7 cellular contexts compared by ENCODE assay signal in the genomic region with DNA sequence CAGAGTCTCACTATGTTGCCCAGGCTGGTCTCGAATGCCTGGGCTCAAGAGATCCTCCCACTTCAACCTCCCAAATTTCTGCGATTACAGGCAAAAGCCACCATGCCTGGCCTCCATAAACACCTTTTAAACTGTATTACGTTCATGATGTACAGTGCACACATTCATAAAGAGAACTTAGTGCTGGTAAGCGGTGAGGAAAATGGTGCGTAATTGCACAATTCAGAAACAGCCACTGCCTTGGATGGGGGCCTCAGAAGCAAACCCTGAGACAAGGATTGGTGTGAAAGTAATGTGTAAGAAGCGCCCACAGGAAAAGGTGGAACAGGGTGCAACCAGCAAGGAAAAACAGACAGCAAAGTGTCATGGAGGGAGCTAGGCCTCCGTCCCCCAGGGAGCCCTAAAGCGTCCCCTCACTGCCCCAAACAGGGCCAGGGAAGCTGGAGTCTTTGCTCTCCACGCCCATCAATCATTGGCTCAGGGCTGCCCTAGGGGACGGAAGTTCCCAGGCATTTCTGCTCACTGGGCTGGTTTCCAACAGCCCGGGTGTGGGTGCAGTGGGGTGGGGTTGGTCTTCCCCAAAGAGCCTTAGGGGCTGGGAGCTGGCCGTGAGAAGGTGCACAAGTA. TPM values are rescaled to one million over a fixed set of nuclear protein-coding genes. Genes with fewer than 3 reads are reported as not detected.
DNase-seq lines count a peak whose midpoint lies in the region; ATAC-seq, FAIRE-seq and TF ChIP-seq lines count a peak whose summit lies in the region.

No MANE protein-coding gene starts in this region.

- DNase-seq in IMR-90 = no peak
- DNase-seq in SIG-M5 (lab: John Stamatoyannopoulos, UW) = peak; percentile 22
- DNase-seq in Right ventricle myocardium inferior (ENCODE audit: missing footprints) = peak; percentile 84
- peak; percentile 90 for DNase-seq in small intestine
- no peak for DNase-seq in amniotic stem cell (lab: John Stamatoyannopoulos, UW)
- no peak for DNase-seq in NCI-H187 treated with DMSO at 0.1 percent for 48 hours (lab: John Stamatoyannopoulos, UW)

- FAIRE-seq in small intestine (lab: Jason Lieb, UNC) = no peak

- H3K9ac ChIP-seq in IMR-90 (ENCODE audit: low read depth, low read length) = no peak overlapping the region

- H3K36me3 ChIP-seq in IMR-90 (ENCODE audit: control insufficient read depth, insufficient read depth, low read length) (no peaks in the 10 kb centered on the region), small intestine (ENCODE audit: control insufficient read depth in 2 of 2, insufficient read depth in 2 of 2, low read length in 2 of 2) (no peaks in the 10 kb centered on the region)

- no peak for TF ChIP-seq POLR2A in IMR-90 (IDR thresholded peaks at IDR 0.05; ENCODE audit: low read depth, low read length)

- in situ Hi-C loops in IMR-90 (cut with MboI; ENCODE audit: low sequenced_read_pairs) = no loop called here

- H2BK20ac ChIP-seq in IMR-90 (ENCODE audit: low read depth, low read length) = no peak overlapping the region

- H2AK9ac ChIP-seq in IMR-90 (replicated peaks; ENCODE audit: low read depth, low read length, poor library complexity) = no peak overlapping the region

- no peak overlapping the region for H3K18ac ChIP-seq in IMR-90 (ENCODE audit: low read depth, low read length)

- H4K8ac ChIP-seq in IMR-90 (ENCODE audit: low read depth in 2 of 2, low read length in 2 of 2) = no peak overlapping the region

- H3K9me3 ChIP-seq in IMR-90 (ENCODE audit: control insufficient read depth, insufficient read depth, low read length) = no peaks in the 10 kb centered on the region
- no peaks in the 10 kb centered on the region for H3K9me3 ChIP-seq in small intestine (ENCODE audit: control insufficient read depth, low read depth)

- H3K4me3 ChIP-seq in IMR-90 (ENCODE audit: insufficient read depth, low read depth, low read length) = no peak overlapping the region
- H3K4me3 ChIP-seq in small intestine (ENCODE audit: low read depth in 1 of 2, low read length in 2 of 2) = no peak overlapping the region

- POLR2A ChIA-PET in IMR-90 (lab: Charles Lee; ENCODE audit: unreplicated experiment) = interaction anchor here (0.5 kb wide), 1 partner anchor 30 kb away, joined by 6 read pairs; no protein-coding TSS in a partner anchor

- no peak overlapping the region for H4K5ac ChIP-seq in IMR-90 (ENCODE audit: low read depth, low read length)

- H3K79me1 ChIP-seq in IMR-90 (ENCODE audit: low read depth in 1 of 2, low read length in 2 of 2) = no peaks in the 10 kb centered on the region

- no peak overlapping the region for H2BK120ac ChIP-seq in IMR-90 (ENCODE audit: low read depth, low read length)

- TF ChIP-seq CTCF in IMR-90 (conservative IDR thresholded peaks at IDR 0.05; ENCODE audit: low read depth, low read length) = no peak

- H2AFZ ChIP-seq in IMR-90 (replicated peaks; ENCODE audit: low read length, poor library complexity) = no peak overlapping the region

- H3K9me1 ChIP-seq in IMR-90 (ENCODE audit: insufficient read depth, low read length) = no peaks in the 10 kb centered on the region

- WGBS in IMR-90 (ENCODE audit: extremely low coverage in 2 of 2, insufficient read length in 1 of 2), 2 experiments = 76% methylated on average over 3 of the region's 12 CpGs; no CpG with 5 or more reads in 1 of the 2 experiments
- 40 to 47% (median 47%) methylated on average over 12 of the region's 12 CpGs for WGBS in small intestine, 3 donors

- no peak overlapping the region for H2AK5ac ChIP-seq in IMR-90 (ENCODE audit: low read depth, low read length)

- CTCF ChIA-PET in IMR-90 (lab: Yijun Ruan, JAX) = no interaction called here

- no TSS peak for BruUV-seq in IMR-90 (replicated peaks; lab: Mats Ljungman, UMichigan)

- no peak overlapping the region for H3K4ac ChIP-seq in IMR-90 (ENCODE audit: low read depth, low read length)

- no peak overlapping the region for H3K27ac ChIP-seq in IMR-90 (ENCODE audit: insufficient read depth, low read length)
- H3K27ac ChIP-seq in small intestine (ENCODE audit: low read depth in 1 of 2, low read length in 1 of 2) = peak overlapping the region; percentile 17 to 94

- intact Hi-C loops in IMR-90 (cut with micrococcal nuclease) (loop anchor here (2.0 kb wide), 1 partner anchor 38 kb away; no protein-coding TSS in a partner anchor), Right ventricle myocardium inferior (cut with DNase I) (loop anchor here (2.0 kb wide), 2 partner anchors 20 to 44 kb away; a partner anchor contains a TSS)

- dilution Hi-C loops in IMR-90 (cut with HindIII; ENCODE audit: low sequenced_read_pairs, unreplicated experiment) = no loop called here

- no peak overlapping the region for H2BK5ac ChIP-seq in IMR-90 (ENCODE audit: low read depth, low read length, poor library complexity, severe bottlenecking)

- no peak overlapping the region for H3K56ac ChIP-seq in IMR-90 (ENCODE audit: extremely low read depth, insufficient read depth, low read length)

- peaks cover 17% of the 10 kb centered on the region for H3K27me3 ChIP-seq in IMR-90 (ENCODE audit: control insufficient read depth, insufficient read depth, low read length)
- no peaks in the 10 kb centered on the region for H3K27me3 ChIP-seq in small intestine (ENCODE audit: control insufficient read depth in 2 of 2, insufficient read depth in 2 of 2, low read length in 2 of 2)

- peaks cover 9% of the 10 kb centered on the region; the same call in 1 of the 2 replicates for H3K4me1 ChIP-seq in IMR-90 (ENCODE audit: control insufficient read depth, insufficient read depth, low read length)
- H3K4me1 ChIP-seq in small intestine (ENCODE audit: control insufficient read depth in 2 of 2, insufficient read depth in 1 of 2, low read depth in 1 of 2, low read length in 1 of 2) = peaks cover 0 to 25% of the 10 kb centered on the region in 2 donors

- ATAC-seq in IMR-90 (ENCODE audit: low read depth) = no peak
- peak; percentile 45 for ATAC-seq in Right ventricle myocardium inferior
- ATAC-seq in HG02938 (IDR thresholded peaks at IDR 0.05; ENCODE audit: unreplicated experiment) = no peak

- H4K20me1 ChIP-seq in IMR-90 (ENCODE audit: insufficient read depth, low read length) = no peaks in the 10 kb centered on the region

- no peak overlapping the region for H4K91ac ChIP-seq in IMR-90 (ENCODE audit: insufficient read depth, low read depth, low read length)

- TF ChIP-seq RAD21 in IMR-90 (IDR thresholded peaks at IDR 0.05; ENCODE audit: low read length) = no peak

- H2BK15ac ChIP-seq in IMR-90 (ENCODE audit: low read depth, low read length) = no peak overlapping the region

- no peak overlapping the region for H3K23ac ChIP-seq in IMR-90 (ENCODE audit: low read depth, low read length)

- no peak overlapping the region for H3K14ac ChIP-seq in IMR-90 (replicated peaks; ENCODE audit: low read depth, low read length)

- H3K4me2 ChIP-seq in IMR-90 (ENCODE audit: low read depth, low read length) = no peak overlapping the region

TF ChIP-seq in IMR-90, 13 proteins besides CTCF, POLR2A, EP300 and RAD21:
- TF ChIP-seq MAZ (IDR thresholded peaks at IDR 0.05; ENCODE audit: borderline replicate concordance, low read depth, low read length) (no peak), CEBPB (IDR thresholded peaks at IDR 0.05; ENCODE audit: low read depth, low read length) (0 out of 2 replicates have a peak, but pooled peaks have one; percentile 5), NFE2L2 (IDR thresholded peaks at IDR 0.05; ENCODE audit: low read depth, low read length) (no peak), BHLHE40 (IDR thresholded peaks at IDR 0.05; ENCODE audit: low read depth, low read length) (no peak), FOS (IDR thresholded peaks at IDR 0.05; ENCODE audit: low read depth, low read length) (no peak)
- TF ChIP-seq, protein P1, sequence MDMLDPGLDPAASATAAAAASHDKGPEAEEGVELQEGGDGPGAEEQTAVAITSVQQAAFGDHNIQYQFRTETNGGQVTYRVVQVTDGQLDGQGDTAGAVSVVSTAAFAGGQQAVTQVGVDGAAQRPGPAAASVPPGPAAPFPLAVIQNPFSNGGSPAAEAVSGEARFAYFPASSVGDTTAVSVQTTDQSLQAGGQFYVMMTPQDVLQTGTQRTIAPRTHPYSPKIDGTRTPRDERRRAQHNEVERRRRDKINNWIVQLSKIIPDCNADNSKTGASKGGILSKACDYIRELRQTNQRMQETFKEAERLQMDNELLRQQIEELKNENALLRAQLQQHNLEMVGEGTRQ (IDR thresholded peaks at IDR 0.05; ENCODE audit: low read depth, low read length) = no peak

RNA-seq across cellular contexts. Expression of a gene that starts 9.6 kb away (rescaled TPM):
- total RNA-seq in IMR-90 (2012; rRNA removed) (under 0.01 TPM in 1 of 2 replicates, not detected in the other), Right ventricle myocardium inferior (0.05 TPM)
- polyA plus RNA-seq in IMR-90 (2012; rRNA removed) (not detected in 2 replicates), small intestine (under 1 TPM in 1 of 3 donors, not detected in 2; 0.06 TPM)
- polyA plus RNA-seq in IMR-90 (2012; cell fraction: cytosol; rRNA removed) = not detected in 2 replicates
- not detected in 2 replicates for polyA plus RNA-seq in IMR-90 (2012; cell fraction: nucleus; rRNA removed; ENCODE audit: low replicate concordance)

RNA-seq across cellular contexts. Expression of a gene that starts 44.2 kb away (rescaled TPM):
- 5.0 and 5.3 TPM in 2 replicates for total RNA-seq in IMR-90 (2012; rRNA removed)
- polyA plus RNA-seq in IMR-90 (2012; rRNA removed) = 23.8 and 25.1 TPM in 2 replicates
- 17.6 and 24.1 TPM in 2 replicates for polyA plus RNA-seq in IMR-90 (2012; cell fraction: cytosol; rRNA removed)
- polyA plus RNA-seq in IMR-90 (2012; cell fraction: nucleus; rRNA removed; ENCODE audit: low replicate concordance) = 10.6 and 25.6 TPM in 2 replicates
- total RNA-seq in Right ventricle myocardium inferior = 140 TPM
- polyA plus RNA-seq in small intestine = 10 to 100 TPM; 26.6 to 58.9 (median 49.6) TPM

Comparison
In these comparisons a context has a peak if more than half of its experiments do, and no peak if none do; other contexts are left out.
1. DNase-seq: peak in SIG-M5 (single experiment), Right ventricle myocardium inferior (single experiment) and small intestine (single experiment); none in IMR-90 (single experiment), amniotic stem cell (single experiment) and NCI-H187 treated with DMSO at 0.1 percent for 48 hours (single experiment).
2. RNA of a gene that starts 44.2 kb away (total RNA-seq): 140 TPM in Right ventricle myocardium inferior (single experiment); 5.0 to 5.3 TPM in IMR-90; every median in the first group is over 10 times any median in the second.